1 cellular context compared by ENCODE assay signal in the genomic region with DNA sequence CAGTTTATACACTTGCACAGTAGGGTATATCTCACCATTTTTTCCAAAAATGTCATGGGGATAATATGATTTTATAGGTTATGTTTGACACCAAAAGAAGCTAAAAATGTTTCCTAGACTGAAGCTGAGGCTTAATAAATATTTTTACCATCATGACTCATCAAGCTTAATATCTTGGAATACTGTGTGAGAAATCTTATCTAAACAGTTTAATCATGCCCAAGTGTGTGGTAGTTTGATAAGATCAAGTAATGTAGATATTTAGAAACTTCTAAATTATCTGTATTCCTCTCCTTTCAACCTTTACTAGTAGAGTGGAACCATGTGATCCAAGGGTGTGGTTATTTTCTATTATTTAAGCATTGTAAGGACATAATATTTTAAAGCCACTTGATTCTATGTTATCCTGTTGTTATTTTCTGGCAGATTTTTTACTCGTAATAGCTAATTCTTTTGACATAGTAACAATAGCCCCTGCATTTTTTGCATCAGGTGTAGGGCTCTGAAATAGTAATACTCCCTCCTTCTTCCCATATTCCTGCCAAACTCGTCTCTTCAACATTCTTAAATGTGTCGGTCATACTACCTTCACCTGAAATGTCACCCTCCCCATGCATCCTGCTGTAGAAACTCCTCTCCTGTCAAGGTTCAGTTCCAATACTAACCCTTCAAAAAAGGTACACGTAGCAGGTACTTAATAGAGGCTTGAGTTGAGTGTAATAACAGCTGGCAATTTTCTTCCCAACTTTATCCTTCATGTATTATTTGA.
TF ChIP-seq lines count a peak whose summit lies in the region.

No MANE protein-coding gene starts in this region.

TF ChIP-seq in GM23338, 12 proteins besides CTCF, POLR2A, EP300 and RAD21:
- TF ChIP-seq, protein P1, sequence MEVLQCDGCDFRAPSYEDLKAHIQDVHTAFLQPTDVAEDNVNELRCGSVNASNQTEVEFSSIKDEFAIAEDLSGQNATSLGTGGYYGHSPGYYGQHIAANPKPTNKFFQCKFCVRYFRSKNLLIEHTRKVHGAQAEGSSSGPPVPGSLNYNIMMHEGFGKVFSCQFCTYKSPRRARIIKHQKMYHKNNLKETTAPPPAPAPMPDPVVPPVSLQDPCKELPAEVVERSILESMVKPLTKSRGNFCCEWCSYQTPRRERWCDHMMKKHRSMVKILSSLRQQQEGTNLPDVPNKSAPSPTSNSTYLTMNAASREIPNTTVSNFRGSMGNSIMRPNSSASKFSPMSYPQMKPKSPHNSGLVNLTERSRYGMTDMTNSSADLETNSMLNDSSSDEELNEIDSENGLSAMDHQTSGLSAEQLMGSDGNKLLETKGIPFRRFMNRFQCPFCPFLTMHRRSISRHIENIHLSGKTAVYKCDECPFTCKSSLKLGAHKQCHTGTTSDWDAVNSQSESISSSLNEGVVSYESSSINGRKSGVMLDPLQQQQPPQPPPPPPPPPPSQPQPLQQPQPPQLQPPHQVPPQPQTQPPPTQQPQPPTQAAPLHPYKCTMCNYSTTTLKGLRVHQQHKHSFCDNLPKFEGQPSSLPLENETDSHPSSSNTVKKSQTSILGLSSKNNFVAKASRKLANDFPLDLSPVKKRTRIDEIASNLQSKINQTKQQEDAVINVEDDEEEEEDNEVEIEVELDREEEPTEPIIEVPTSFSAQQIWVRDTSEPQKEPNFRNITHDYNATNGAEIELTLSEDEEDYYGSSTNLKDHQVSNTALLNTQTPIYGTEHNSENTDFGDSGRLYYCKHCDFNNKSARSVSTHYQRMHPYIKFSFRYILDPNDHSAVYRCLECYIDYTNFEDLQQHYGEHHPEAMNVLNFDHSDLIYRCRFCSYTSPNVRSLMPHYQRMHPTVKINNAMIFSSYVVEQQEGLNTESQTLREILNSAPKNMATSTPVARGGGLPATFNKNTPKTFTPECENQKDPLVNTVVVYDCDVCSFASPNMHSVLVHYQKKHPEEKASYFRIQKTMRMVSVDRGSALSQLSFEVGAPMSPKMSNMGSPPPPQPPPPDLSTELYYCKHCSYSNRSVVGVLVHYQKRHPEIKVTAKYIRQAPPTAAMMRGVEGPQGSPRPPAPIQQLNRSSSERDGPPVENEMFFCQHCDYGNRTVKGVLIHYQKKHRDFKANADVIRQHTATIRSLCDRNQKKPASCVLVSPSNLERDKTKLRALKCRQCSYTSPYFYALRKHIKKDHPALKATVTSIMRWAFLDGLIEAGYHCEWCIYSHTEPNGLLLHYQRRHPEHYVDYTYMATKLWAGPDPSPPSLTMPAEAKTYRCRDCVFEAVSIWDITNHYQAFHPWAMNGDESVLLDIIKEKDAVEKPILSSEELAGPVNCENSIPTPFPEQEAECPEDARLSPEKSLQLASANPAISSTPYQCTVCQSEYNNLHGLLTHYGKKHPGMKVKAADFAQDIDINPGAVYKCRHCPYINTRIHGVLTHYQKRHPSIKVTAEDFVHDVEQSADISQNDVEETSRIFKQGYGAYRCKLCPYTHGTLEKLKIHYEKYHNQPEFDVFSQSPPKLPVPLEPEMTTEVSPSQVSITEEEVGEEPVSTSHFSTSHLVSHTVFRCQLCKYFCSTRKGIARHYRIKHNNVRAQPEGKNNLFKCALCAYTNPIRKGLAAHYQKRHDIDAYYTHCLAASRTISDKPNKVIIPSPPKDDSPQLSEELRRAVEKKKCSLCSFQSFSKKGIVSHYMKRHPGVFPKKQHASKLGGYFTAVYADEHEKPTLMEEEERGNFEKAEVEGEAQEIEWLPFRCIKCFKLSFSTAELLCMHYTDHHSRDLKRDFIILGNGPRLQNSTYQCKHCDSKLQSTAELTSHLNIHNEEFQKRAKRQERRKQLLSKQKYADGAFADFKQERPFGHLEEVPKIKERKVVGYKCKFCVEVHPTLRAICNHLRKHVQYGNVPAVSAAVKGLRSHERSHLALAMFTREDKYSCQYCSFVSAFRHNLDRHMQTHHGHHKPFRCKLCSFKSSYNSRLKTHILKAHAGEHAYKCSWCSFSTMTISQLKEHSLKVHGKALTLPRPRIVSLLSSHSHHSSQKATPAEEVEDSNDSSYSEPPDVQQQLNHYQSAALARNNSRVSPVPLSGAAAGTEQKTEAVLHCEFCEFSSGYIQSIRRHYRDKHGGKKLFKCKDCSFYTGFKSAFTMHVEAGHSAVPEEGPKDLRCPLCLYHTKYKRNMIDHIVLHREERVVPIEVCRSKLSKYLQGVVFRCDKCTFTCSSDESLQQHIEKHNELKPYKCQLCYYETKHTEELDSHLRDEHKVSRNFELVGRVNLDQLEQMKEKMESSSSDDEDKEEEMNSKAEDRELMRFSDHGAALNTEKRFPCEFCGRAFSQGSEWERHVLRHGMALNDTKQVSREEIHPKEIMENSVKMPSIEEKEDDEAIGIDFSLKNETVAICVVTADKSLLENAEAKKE (CRISPR knock-in tag; IDR thresholded peaks at IDR 0.05): no peak
- TF ChIP-seq ZNF331 (CRISPR knock-in tag; IDR thresholded peaks at IDR 0.05; ENCODE audit: low read depth) (no peak), NANOG (IDR thresholded peaks at IDR 0.05; ENCODE audit: borderline replicate concordance) (no peak), JUNB (IDR thresholded peaks at IDR 0.05; ENCODE audit: unreplicated experiment) (no peak), EZH2 (IDR thresholded peaks at IDR 0.05; ENCODE audit: low read depth, unreplicated experiment) (no peak)
